In the genomic region with DNA sequence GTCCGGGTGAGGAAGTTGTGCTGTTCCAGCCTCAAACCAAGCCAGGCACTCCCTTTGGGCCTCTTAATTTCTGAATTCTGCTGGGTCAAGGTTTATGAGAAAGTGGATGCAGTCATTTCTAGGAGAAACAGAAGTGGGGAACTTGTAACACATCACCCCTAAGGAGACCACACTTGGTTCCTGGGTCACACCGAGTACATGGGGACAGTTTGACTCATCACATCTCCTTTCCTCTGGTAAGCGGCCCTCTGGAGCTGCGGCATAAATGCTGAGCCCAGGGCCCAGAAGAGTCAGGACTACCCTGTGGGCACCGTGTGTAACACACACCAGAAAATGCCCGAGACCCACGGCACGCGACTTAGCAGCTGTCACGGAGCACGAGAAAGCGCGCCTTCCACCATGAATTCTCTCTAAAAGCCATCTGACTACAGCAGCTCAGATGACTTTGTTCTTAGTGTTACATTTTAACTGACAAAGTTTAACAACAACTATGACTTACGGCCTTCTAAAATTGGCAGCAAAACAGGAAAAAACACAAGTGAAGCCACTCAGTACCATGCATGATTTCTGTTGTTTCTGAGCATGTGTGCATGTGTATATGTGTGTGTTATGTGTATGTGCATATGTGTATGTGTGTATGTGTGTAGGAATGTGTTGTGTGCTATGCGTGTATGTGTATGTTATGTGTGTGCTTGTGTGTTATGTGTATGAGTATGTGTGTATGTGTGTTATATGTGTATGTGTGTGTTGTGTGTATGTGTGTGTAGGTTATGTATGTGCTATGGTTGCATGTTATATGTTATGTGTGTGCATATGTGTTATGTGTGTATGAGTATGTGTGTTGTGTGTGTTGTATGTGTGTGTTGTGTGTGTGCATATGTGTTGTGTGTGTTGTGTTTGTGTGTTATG, we compare ENCODE assay signal across 8 cellular contexts. TPM values are rescaled to one million over a fixed set of nuclear protein-coding genes. Genes with fewer than 3 reads are reported as not detected.
DNase-seq lines count a peak whose midpoint lies in the region; ATAC-seq and TF ChIP-seq lines count a peak whose summit lies in the region.

No MANE protein-coding gene starts in this region.

- peak overlapping the region; percentile 10 for H3K4me3 Mint-ChIP-seq in activated CD8-positive, alpha-beta memory T cell treated with anti-CD3 and anti-CD28 coated beads, Interleukin-2, amount 10 ng/mL, durations not matched to agents 7 days and 5 days
- no peak overlapping the region for H3K4me3 Mint-ChIP-seq in progenitor cell of endocrine pancreas (ENCODE audit: low read depth)

- ATAC-seq in GM18870 (IDR thresholded peaks at IDR 0.05; ENCODE audit: unreplicated experiment) (peak; percentile 39), HG02840 (IDR thresholded peaks at IDR 0.05; ENCODE audit: low FRiP score, unreplicated experiment) (peak; percentile 28), esophagus mucosa (no peak)
- peak; percentile 80 for ATAC-seq in activated CD8-positive, alpha-beta memory T cell treated with anti-CD3 and anti-CD28 coated beads, Interleukin-2, amount 10 ng/mL, durations not matched to agents 7 days and 5 days

- no peaks in the 10 kb centered on the region for H3K27me3 Mint-ChIP-seq in activated CD8-positive, alpha-beta memory T cell treated with anti-CD3 and anti-CD28 coated beads, Interleukin-2, amount 10 ng/mL, durations not matched to agents 7 days and 5 days
- no peaks in the 10 kb centered on the region for H3K27me3 Mint-ChIP-seq in progenitor cell of endocrine pancreas

- TF ChIP-seq CTCF in progenitor cell of endocrine pancreas (IDR thresholded peaks at IDR 0.05; ENCODE audit: unreplicated experiment) = no peak

- H3K4me1 Mint-ChIP-seq in activated CD8-positive, alpha-beta memory T cell treated with anti-CD3 and anti-CD28 coated beads, Interleukin-2, amount 10 ng/mL, durations not matched to agents 7 days and 5 days = peaks cover 35% of the 10 kb centered on the region
- H3K4me1 Mint-ChIP-seq in progenitor cell of endocrine pancreas (ENCODE audit: low read depth) = peaks cover 30% of the 10 kb centered on the region

- no peak overlapping the region for H3K27ac Mint-ChIP-seq in activated CD8-positive, alpha-beta memory T cell treated with anti-CD3 and anti-CD28 coated beads, Interleukin-2, amount 10 ng/mL, durations not matched to agents 7 days and 5 days
- H3K27ac Mint-ChIP-seq in progenitor cell of endocrine pancreas = peak overlapping the region; percentile 34

- peak; percentile 92 for DNase-seq in activated CD8-positive, alpha-beta memory T cell treated with anti-CD3 and anti-CD28 coated beads, Interleukin-2, amount 10 ng/mL, durations not matched to agents 7 days and 5 days
- DNase-seq in progenitor cell of endocrine pancreas (ENCODE audit: low spot score, unreplicated experiment) (no peak), NCI-H748 treated with DMSO at 0.1 percent for 48 hours (lab: John Stamatoyannopoulos, UW) (no peak), NCI-H146 treated with DMSO at 0.1 percent for 48 hours (lab: John Stamatoyannopoulos, UW; ENCODE audit: unreplicated experiment) (no peak), Ammon's horn (ENCODE audit: low spot score) (no peak)

- no peaks in the 10 kb centered on the region for H3K36me3 Mint-ChIP-seq in activated CD8-positive, alpha-beta memory T cell treated with anti-CD3 and anti-CD28 coated beads, Interleukin-2, amount 10 ng/mL, durations not matched to agents 7 days and 5 days
- H3K36me3 Mint-ChIP-seq in progenitor cell of endocrine pancreas (ENCODE audit: insufficient read depth) = no peaks in the 10 kb centered on the region

- CTCF ChIA-PET in activated CD8-positive, alpha-beta memory T cell treated with anti-CD3 and anti-CD28 coated beads, Interleukin-2, amount 10 ng/mL, durations not matched to agents 7 days and 5 days (lab: Charles Lee) = interaction anchor here (0.6 to 1.5 kb wide), 4 partner anchors 65 to 1386 kb away, joined by 3 to 5 read pairs (median 4); no protein-coding TSS in a partner anchor

- no peaks in the 10 kb centered on the region for H3K9me3 Mint-ChIP-seq in activated CD8-positive, alpha-beta memory T cell treated with anti-CD3 and anti-CD28 coated beads, Interleukin-2, amount 10 ng/mL, durations not matched to agents 7 days and 5 days (ENCODE audit: low read depth)
- no peaks in the 10 kb centered on the region for H3K9me3 Mint-ChIP-seq in progenitor cell of endocrine pancreas (ENCODE audit: low read depth)

RNA-seq across cellular contexts. Expression of a gene that starts 50.8 kb away (rescaled TPM):
- total RNA-seq in activated CD8-positive, alpha-beta memory T cell treated with anti-CD3 and anti-CD28 coated beads, Interleukin-2, amount 10 ng/mL, durations not matched to agents 7 days and 5 days = 10 to 100 TPM; 71.1 to 76.7 TPM
- total RNA-seq in progenitor cell of endocrine pancreas (110 and 120 TPM in 2 replicates), esophagus mucosa (102 TPM)
